ENCODE assay signal across 12 cellular contexts in genomic region chr19:19445911-19446361, GRCh38. TPM values are rescaled to one million over a fixed set of nuclear protein-coding genes. Genes with fewer than 3 reads are reported as not detected.
DNase-seq lines count a peak whose midpoint lies in the region; ATAC-seq and TF ChIP-seq lines count a peak whose summit lies in the region.
"Had no signal": no experiment of that assay in that cellular context is flagged by ENCODE, and none has a peak within 500 bp of the region (broad histone marks: within the 10 kb centered on the region; RNA-seq: fewer than 3 reads in every experiment).

No MANE protein-coding gene starts in this region.

- no peaks in the 10 kb centered on the region for H3K27me3 Mint-ChIP-seq in activated B cell treated with CpG ODN at 0.5 μM for 24 hours
- H3K27me3 Mint-ChIP-seq in naive B cell = no peaks in the 10 kb centered on the region

- H3K27ac Mint-ChIP-seq in activated B cell treated with CpG ODN at 0.5 μM for 24 hours (peak overlapping the region; percentile 78), naive B cell (peak overlapping the region; percentile 19 to 93 (median 82))

- H3K36me3 Mint-ChIP-seq in activated B cell treated with CpG ODN at 0.5 μM for 24 hours (ENCODE audit: low read depth) = peaks cover 9% of the 10 kb centered on the region
- H3K36me3 Mint-ChIP-seq in naive B cell = no peaks in the 10 kb centered on the region

- H3K4me3 Mint-ChIP-seq in activated B cell treated with CpG ODN at 0.5 μM for 24 hours (peak overlapping the region; percentile 71), naive B cell (peak overlapping the region; percentile 2 to 78 (median 40))

- peaks cover 61% of the 10 kb centered on the region for H3K4me1 Mint-ChIP-seq in activated B cell treated with CpG ODN at 0.5 μM for 24 hours
- peaks cover 49 to 73% (median 66%) of the 10 kb centered on the region in 3 donors for H3K4me1 Mint-ChIP-seq in naive B cell

- H3K9me3 Mint-ChIP-seq in activated B cell treated with CpG ODN at 0.5 μM for 24 hours (no peaks in the 10 kb centered on the region), naive B cell (no peaks in the 10 kb centered on the region)

- TF ChIP-seq POLR2A in lower leg skin (IDR thresholded peaks at IDR 0.05) = no peak

- peak; percentile 55 for ATAC-seq in HG02623 (IDR thresholded peaks at IDR 0.05; ENCODE audit: unreplicated experiment)
- peak; percentile 63 for ATAC-seq in activated B cell treated with CpG ODN at 0.5 μM for 24 hours (ENCODE audit: low read depth)
- peak; percentile 47 to 55 for ATAC-seq in naive B cell (ENCODE audit: low read depth in 2 of 2)

- TF ChIP-seq CTCF in GM10248 (IDR thresholded peaks at IDR 0.05; ENCODE audit: control extremely low read depth, extremely low read depth, low read depth, missing control alignments) = no peak
- TF ChIP-seq CTCF in activated B cell treated with CpG ODN at 0.5 μM for 24 hours (IDR thresholded peaks at IDR 0.05) = no peak
- TF ChIP-seq CTCF in lower leg skin (IDR thresholded peaks at IDR 0.05) = no peak

- 73 to 76% methylated on average over 9 of the region's 9 CpGs for WGBS in lower leg skin, 2 donors

- peak; percentile 57 for DNase-seq in GM10248 (ENCODE audit: extremely low spot score)
- no peak for DNase-seq in activated B cell treated with CpG ODN at 0.5 μM for 24 hours
- DNase-seq in naive B cell = no peak
- DNase-seq in NCI-H2171 treated with DMSO at 0.1 percent for 48 hours (lab: John Stamatoyannopoulos, UW) = no peak
- no peak for DNase-seq in NCI-H146 treated with DMSO at 0.1 percent for 48 hours (lab: John Stamatoyannopoulos, UW; ENCODE audit: unreplicated experiment)
- DNase-seq in NCI-H1694 treated with DMSO at 0.1 percent for 48 hours (lab: John Stamatoyannopoulos, UW) = no peak
- DNase-seq in lower leg skin (ENCODE audit: low spot score in 2 of 2) = no peak
- DNase-seq: adrenal gland, left ventricle myocardium inferior, NCI-H446, right lobe of liver had no signal

- POLR2A ChIA-PET in GM10248 (lab: Yijun Ruan, JAX) (no interaction called here), activated B cell treated with CpG ODN at 0.5 μM for 24 hours (lab: Charles Lee) (interaction anchor here (0.6 kb wide), 1 partner anchor 262 kb away, joined by 3 read pairs; no protein-coding TSS in a partner anchor)

- intact Hi-C loops in activated B cell treated with CpG ODN at 0.5 μM for 24 hours (cut with micrococcal nuclease) (loop anchor here (1.0 to 2.0 kb wide), 3 partner anchors 13 to 44 kb away; no protein-coding TSS in a partner anchor), lower leg skin (cut with DNase I; ENCODE audit: low total_unique reads) (no loop called here)

- H3K4me3 ChIP-seq in lower leg skin (ENCODE audit: low read depth, poor library complexity, severe bottlenecking) = no peak overlapping the region
- H3K4me3 ChIP-seq: adrenal gland, left ventricle myocardium inferior, right lobe of liver had no signal

- CTCF ChIA-PET in GM10248 (lab: Yijun Ruan, JAX) (no interaction called here), activated B cell treated with CpG ODN at 0.5 μM for 24 hours (lab: Charles Lee) (no interaction called here)

RNA-seq across cellular contexts. Expression of gene GATAD2A, which starts 40.5 kb away (rescaled TPM):
- 116 and 126 TPM in 2 replicates for total RNA-seq in activated B cell treated with CpG ODN at 0.5 μM for 24 hours
- polyA plus RNA-seq in naive B cell (ENCODE audit: low read depth in 6 of 6) = 10 to 100 TPM in 3 of 6 donors, 1 to 10 TPM in 3; 2.2 to 19.2 (median 10.6) TPM
- 100 to 1,000 TPM in 1 of 4 donors, 10 to 100 TPM in 3; 73.8 to 128 (median 87.7) TPM for total RNA-seq in lower leg skin
